ENCODE assay signal across 18 cellular contexts in genomic region chr9:31272456-31273295, GRCh38.
A peak's percentile ranks its signal among the peaks of the same experiment; 100 is the strongest.
DNase-seq lines count a peak whose midpoint lies in the region; ATAC-seq and TF ChIP-seq lines count a peak whose summit lies in the region.
"Had no signal": no experiment of that assay in that cellular context is flagged by ENCODE, and none has a peak within 500 bp of the region (broad histone marks: within the 10 kb centered on the region; RNA-seq: fewer than 3 reads in every experiment).

No MANE protein-coding gene starts in this region.

- H3K27ac ChIP-seq in breast epithelium (no peak overlapping the region), PC-3 (ENCODE audit: low read length) (no peak overlapping the region), left lung (no peak overlapping the region)
- H3K27ac ChIP-seq: upper lobe of right lung had no signal

- H3F3A ChIP-seq in PC-3 (ENCODE audit: low read length, unreplicated experiment), result no peaks in the 10 kb centered on the region

- H3K9me3 ChIP-seq in breast epithelium (no peaks in the 10 kb centered on the region), PC-3 (ENCODE audit: low read length) (no peaks in the 10 kb centered on the region), left lung (no peaks in the 10 kb centered on the region)
- H3K9me3 ChIP-seq: upper lobe of right lung had no signal

- H3K27me3 Mint-ChIP-seq in MCF 10A (ENCODE audit: insufficient read depth, unreplicated experiment), result no peaks in the 10 kb centered on the region
- H3K27me3 Mint-ChIP-seq in stimulated activated naive CD8-positive, alpha-beta T cell treated with anti-CD3 and anti-CD28 coated beads, Interleukin-15, amount 100 ng/mL, for 72 hours, result no peaks in the 10 kb centered on the region
- H3K27me3 Mint-ChIP-seq: activated CD4-positive, alpha-beta T cell treated with anti-CD3 and anti-CD28 coated beads, Interleukin-2, amount 10 ng/mL, durations not matched to agents 7 days and 5 days; naive thymus-derived CD8-positive, alpha-beta T cell had no signal

- intact Hi-C loops in MCF 10A (cut with micrococcal nuclease), result loop anchor here (10.0 kb wide), 1 partner anchor 88 kb away; no protein-coding TSS in a partner anchor
- intact Hi-C loops in breast epithelium (cut with DNase I; ENCODE audit: low total_unique reads), result loop anchor here (10.0 kb wide), 1 partner anchor 412 kb away; no protein-coding TSS in a partner anchor
- intact Hi-C loops in PC-3 (cut with micrococcal nuclease), result no loop called here
- intact Hi-C loops in head of caudate nucleus (cut with DNase I), result no loop called here
- intact Hi-C loops in left lung (cut with DNase I), result no loop called here

- no peak overlapping the region for H3K9ac ChIP-seq in PC-3 (ENCODE audit: low read length)

- TF ChIP-seq CTCF in MCF 10A (IDR thresholded peaks at IDR 0.05; ENCODE audit: unreplicated experiment) (no peak), breast epithelium (IDR thresholded peaks at IDR 0.05) (no peak), PC-3 (conservative IDR thresholded peaks at IDR 0.05; ENCODE audit: low read depth, low read length) (no peak), left lung (IDR thresholded peaks at IDR 0.05) (no peak)

- ATAC-seq in PC-3 (no peak), GM18909 (IDR thresholded peaks at IDR 0.05; ENCODE audit: poor library complexity, unreplicated experiment) (no peak), left lung (no peak)
- ATAC-seq in stimulated activated naive CD8-positive, alpha-beta T cell treated with anti-CD3 and anti-CD28 coated beads, Interleukin-15, amount 100 ng/mL, for 72 hours, result peak; percentile 78
- ATAC-seq: left lobe of liver; naive thymus-derived CD8-positive, alpha-beta T cell; upper lobe of right lung had no signal

- H3K4me3 ChIP-seq in breast epithelium (no peak overlapping the region), PC-3 (ENCODE audit: low read length) (no peak overlapping the region), left lung (no peak overlapping the region)
- H3K4me3 ChIP-seq: upper lobe of right lung had no signal

- H3K4me1 ChIP-seq in breast epithelium (no peaks in the 10 kb centered on the region), PC-3 (ENCODE audit: insufficient read depth, low read length) (no peaks in the 10 kb centered on the region), left lung (no peaks in the 10 kb centered on the region)
- H3K4me1 ChIP-seq: upper lobe of right lung had no signal

- no peaks in the 10 kb centered on the region for H3K27me3 ChIP-seq in breast epithelium
- no peaks in the 10 kb centered on the region for H3K27me3 ChIP-seq in PC-3 (ENCODE audit: low read length)
- H3K27me3 ChIP-seq in left lung, result no peaks in the 10 kb centered on the region
- H3K27me3 ChIP-seq: upper lobe of right lung had no signal

- TF ChIP-seq POLR2A in breast epithelium (IDR thresholded peaks at IDR 0.05), result no peak

- POLR2A ChIA-PET in MCF 10A (lab: Yijun Ruan, JAX), result interaction anchor here (0.6 to 1.4 kb wide), 5 partner anchors 49 to 1148 kb away, joined by 3 to 5 read pairs (median 3); no protein-coding TSS in a partner anchor
- POLR2A ChIA-PET in PC-3 (lab: Charles Lee; ENCODE audit: unreplicated experiment), result no interaction called here

- H3K27ac Mint-ChIP-seq in MCF 10A (ENCODE audit: low read depth, unreplicated experiment), result no peak overlapping the region
- no peak overlapping the region for H3K27ac Mint-ChIP-seq in stimulated activated naive CD8-positive, alpha-beta T cell treated with anti-CD3 and anti-CD28 coated beads, Interleukin-15, amount 100 ng/mL, for 72 hours
- H3K27ac Mint-ChIP-seq: activated CD4-positive, alpha-beta T cell treated with anti-CD3 and anti-CD28 coated beads, Interleukin-2, amount 10 ng/mL, durations not matched to agents 7 days and 5 days; activated T-helper 2 cell treated with anti-CD3 and anti-CD28 coated beads, Interferon-gamma antibody, Interleukin-2, Interleukin-4, amounts not matched to agents 10 μg/mL and 5 μg/mL and 100 μg/mL, durations not matched to agents 14 hours and 24 hours and 36 hours had no signal

- CTCF ChIA-PET in MCF 10A (lab: Yijun Ruan, JAX), result interaction anchor here (0.7 kb wide), 1 partner anchor 269 kb away, joined by 3 read pairs; no protein-coding TSS in a partner anchor
- CTCF ChIA-PET in PC-3 (lab: Charles Lee), result no interaction called here

- DNase-seq in MCF 10A (ENCODE audit: unreplicated experiment) (peak; percentile 44), breast epithelium (ENCODE audit: low spot score in 2 of 2) (no peak), PC-3 (peak; percentile 45), head of caudate nucleus (peak in 40 of 42 donors; percentile 3 to 78 (median 47)), left lung (no peak), NCI-H187 treated with DMSO at 0.1 percent for 48 hours (lab: John Stamatoyannopoulos, UW) (no peak)
- DNase-seq in stimulated activated naive CD8-positive, alpha-beta T cell treated with anti-CD3 and anti-CD28 coated beads, Interleukin-15, amount 100 ng/mL, for 72 hours, result peak; percentile 7 to 35
- DNase-seq: activated CD4-positive, alpha-beta T cell treated with anti-CD3 and anti-CD28 coated beads, Interleukin-2, amount 10 ng/mL, durations not matched to agents 7 days and 5 days; dermis blood vessel endothelial cell; DMS79; GOT3; MV-4-11; naive thymus-derived CD8-positive, alpha-beta T cell; SIG-M5; upper lobe of right lung had no signal

- H3K4me2 ChIP-seq in PC-3 (ENCODE audit: low read length), result no peak overlapping the region

- H3K4me1 Mint-ChIP-seq in MCF 10A (ENCODE audit: insufficient read depth, unreplicated experiment), result peaks cover 12% of the 10 kb centered on the region
- H3K4me1 Mint-ChIP-seq in stimulated activated naive CD8-positive, alpha-beta T cell treated with anti-CD3 and anti-CD28 coated beads, Interleukin-15, amount 100 ng/mL, for 72 hours, result peaks cover 6% of the 10 kb centered on the region

- H2AFZ ChIP-seq in PC-3 (ENCODE audit: low read length), result no peak overlapping the region

- H3K9me2 ChIP-seq in PC-3 (replicated peaks; ENCODE audit: low read length), result no peaks in the 10 kb centered on the region

- no peaks in the 10 kb centered on the region for H3K36me3 Mint-ChIP-seq in MCF 10A (ENCODE audit: insufficient read depth, unreplicated experiment)

- H3K9me3 Mint-ChIP-seq in MCF 10A (ENCODE audit: unreplicated experiment), result no peaks in the 10 kb centered on the region
- H3K9me3 Mint-ChIP-seq in stimulated activated naive CD8-positive, alpha-beta T cell treated with anti-CD3 and anti-CD28 coated beads, Interleukin-15, amount 100 ng/mL, for 72 hours, result peaks cover 11 to 17% of the 10 kb centered on the region in 2 donors
- H3K9me3 Mint-ChIP-seq: activated T-helper 2 cell treated with anti-CD3 and anti-CD28 coated beads, Interferon-gamma antibody, Interleukin-2, Interleukin-4, amounts not matched to agents 10 μg/mL and 5 μg/mL and 100 μg/mL, durations not matched to agents 14 hours and 24 hours and 36 hours had no signal

- H3K79me2 ChIP-seq in PC-3 (ENCODE audit: low read length), result no peaks in the 10 kb centered on the region

- no peaks in the 10 kb centered on the region for H3K36me3 ChIP-seq in breast epithelium
- no peaks in the 10 kb centered on the region for H3K36me3 ChIP-seq in PC-3 (ENCODE audit: low read depth, low read length)
- H3K36me3 ChIP-seq in left lung, result no peaks in the 10 kb centered on the region
- H3K36me3 ChIP-seq: upper lobe of right lung had no signal

- no TSS peak for BruUV-seq in MCF 10A (replicated peaks; lab: Mats Ljungman, UMichigan)
- BruUV-seq in PC-3 (replicated peaks; lab: Mats Ljungman, UMichigan), result no TSS peak

- no peak overlapping the region for H3K4me3 Mint-ChIP-seq in MCF 10A (ENCODE audit: unreplicated experiment)
- H3K4me3 Mint-ChIP-seq in stimulated activated naive CD8-positive, alpha-beta T cell treated with anti-CD3 and anti-CD28 coated beads, Interleukin-15, amount 100 ng/mL, for 72 hours, result no peak overlapping the region
- H3K4me3 Mint-ChIP-seq: activated CD4-positive, alpha-beta T cell treated with anti-CD3 and anti-CD28 coated beads, Interleukin-2, amount 10 ng/mL, durations not matched to agents 7 days and 5 days had no signal

- H4K20me1 ChIP-seq in PC-3 (ENCODE audit: low read length), result no peaks in the 10 kb centered on the region

Comparison
In these comparisons a context has a peak if more than half of its experiments do, and no peak if none do; other contexts are left out.
1. DNase-seq: peak in MCF 10A (single experiment), PC-3 (single experiment), head of caudate nucleus (40 of 42) and stimulated activated naive CD8-positive, alpha-beta T cell treated with anti-CD3 and anti-CD28 coated beads, Interleukin-15, amount 100 ng/mL, for 72 hours (2 of 2); none in breast epithelium (0 of 2), left lung (0 of 2) and NCI-H187 treated with DMSO at 0.1 percent for 48 hours (single experiment).
2. intact Hi-C loops: an anchor here in MCF 10A (10.0 kb wide) and breast epithelium (10.0 kb wide); none called in PC-3, head of caudate nucleus and left lung.